In genomic region chr11:68257477-68258362, GRCh38 we compare ENCODE assay signal across 8 cellular contexts. TPM values are rescaled to one million over a fixed set of nuclear protein-coding genes. Genes with fewer than 3 reads are reported as not detected.
DNase-seq lines count a peak whose midpoint lies in the region; ATAC-seq and TF ChIP-seq lines count a peak whose summit lies in the region.

No MANE protein-coding gene starts in this region.

- H3K36me3 ChIP-seq in mammary epithelial cell (ENCODE audit: insufficient read depth, low read length): peaks cover 5% of the 10 kb centered on the region

- no peaks in the 10 kb centered on the region for H3K9me3 ChIP-seq in mammary epithelial cell (replicated peaks; ENCODE audit: insufficient read depth, low read length)

- dilution Hi-C loops in mammary epithelial cell (cut with HindIII; ENCODE audit: low sequenced_read_pairs): no loop called here

- peaks cover 21% of the 10 kb centered on the region for H3K36me3 Mint-ChIP-seq in WTC11

- H4K20me1 ChIP-seq in mammary epithelial cell (ENCODE audit: insufficient read depth, low read length): no peaks in the 10 kb centered on the region

- H3K4me3 Mint-ChIP-seq in WTC11: no peak overlapping the region

- peak overlapping the region; percentile 81 for H2AFZ ChIP-seq in mammary epithelial cell (ENCODE audit: low read depth, low read length)

- peak; percentile 85 for TF ChIP-seq CTCF in AG04449 (IDR thresholded peaks at IDR 0.05; ENCODE audit: insufficient read depth, low read length, missing control alignments)
- TF ChIP-seq CTCF in WTC11 (IDR thresholded peaks at IDR 0.05): peak; percentile 79
- peak; percentile 65 to 83 for TF ChIP-seq CTCF in mammary epithelial cell (conservative IDR thresholded peaks at IDR 0.05 in 1 of 2, IDR thresholded peaks at IDR 0.05 in 1 of 2; ENCODE audit: extremely low read depth in 1 of 2, insufficient read depth in 1 of 2, low read depth in 1 of 2, low read length in 2 of 2)

- H3K4me1 Mint-ChIP-seq in WTC11: peaks cover 12% of the 10 kb centered on the region

- POLR2A ChIA-PET in AG04449 (lab: Yijun Ruan, JAX): interaction anchor here (0.6 to 4.6 kb wide), 8 partner anchors 13 to 202 kb away, joined by 3 to 39 read pairs (median 4); partner anchors contain the start of gene C11orf24
- POLR2A ChIA-PET in WTC11 (lab: Charles Lee): interaction anchor here (0.7 to 1.2 kb wide), 3 partner anchors 8 to 40 kb away, joined by 3 read pairs; partner anchors contain the start of gene C11orf24

- in situ Hi-C loops in mammary epithelial cell (cut with MboI; ENCODE audit: low sequenced_read_pairs in 2 of 2): loop anchor here (5.0 to 10.0 kb wide), 3 partner anchors 40 to 127 kb away; no protein-coding TSS in a partner anchor

- WGBS in mammary epithelial cell (ENCODE audit: low coverage, missing lambda C conversion rate): 33% methylated on average over 21 of the region's 22 CpGs

- peaks cover 9% of the 10 kb centered on the region for H3K27me3 Mint-ChIP-seq in WTC11 (ENCODE audit: low read depth)

- peak; percentile 59 for DNase-seq in AG04449 (ENCODE audit: low read depth, low spot score)
- DNase-seq in NCI-H2196 treated with DMSO at 0.1 percent for 48 hours (lab: John Stamatoyannopoulos, UW; ENCODE audit: unreplicated experiment): peak; percentile 89
- peak; percentile 99 for DNase-seq in WTC11 (ENCODE audit: low spot score)
- DNase-seq in mammary epithelial cell: peak; percentile 75
- peak; percentile 85 for DNase-seq in iris pigment epithelial cell (ENCODE audit: low read depth)
- DNase-seq in stimulated activated CD4-positive, alpha-beta T cell treated with anti-CD3 and anti-CD28 coated beads, Interleukin-12 subunit alpha, Interleukin-12 subunit beta, amount 100 ng/mL, for 24 hours (ENCODE audit: low read depth in 2 of 2): peak; percentile 83 to 97

- H3K79me2 ChIP-seq in mammary epithelial cell (ENCODE audit: insufficient read depth, low read length): no peaks in the 10 kb centered on the region

- H3K4me3 ChIP-seq in AG04449 (ENCODE audit: low read depth, low read length) (no peak overlapping the region), mammary epithelial cell (replicated peaks in 1 of 3; ENCODE audit: insufficient read depth in 1 of 3, low read depth in 2 of 3, low read length in 3 of 3) (no peak overlapping the region)

- H3K27ac ChIP-seq in mammary epithelial cell (ENCODE audit: insufficient read depth, low read depth, low read length): no peak overlapping the region

- intact Hi-C loops in mammary epithelial cell (cut with micrococcal nuclease): loop anchor here (1.0 kb wide), 3 partner anchors 40 to 190 kb away; no protein-coding TSS in a partner anchor

- H3K27me3 ChIP-seq in mammary epithelial cell (ENCODE audit: insufficient read depth, low read length): no peaks in the 10 kb centered on the region

- CTCF ChIA-PET in AG04449 (lab: Yijun Ruan, JAX): interaction anchor here (0.7 to 6.3 kb wide), 50 partner anchors 10 to 235 kb away, joined by 3 to 150 read pairs (median 5); partner anchors contain the start of gene C11orf24
- CTCF ChIA-PET in WTC11 (lab: Charles Lee): interaction anchor here (0.6 to 4.6 kb wide), 36 partner anchors 8 to 261 kb away, joined by 3 to 111 read pairs (median 4); partner anchors contain the start of gene C11orf24
- CTCF ChIA-PET in mammary epithelial cell (lab: Charles Lee; ENCODE audit: low non-redundant PET): interaction anchor here (0.6 to 0.7 kb wide), 2 partner anchors 14 to 40 kb away, joined by 3 read pairs; partner anchors contain the start of gene C11orf24

- H3K27ac Mint-ChIP-seq in WTC11: no peak overlapping the region

- H3K4me1 ChIP-seq in mammary epithelial cell (ENCODE audit: insufficient read depth, low read length): peaks cover 4% of the 10 kb centered on the region

- ATAC-seq in GM21447 (IDR thresholded peaks at IDR 0.05; ENCODE audit: unreplicated experiment) (peak; percentile 53), WTC11 (peak; percentile 92), GM19397 (IDR thresholded peaks at IDR 0.05; ENCODE audit: unreplicated experiment) (no peak)

- BruUV-seq in mammary epithelial cell (replicated peaks; lab: Mats Ljungman, UMichigan): no TSS peak

- H3K9me3 Mint-ChIP-seq in WTC11: no peaks in the 10 kb centered on the region

- H3K4me2 ChIP-seq in mammary epithelial cell (ENCODE audit: insufficient read depth, low read depth, low read length): peak overlapping the region; percentile 59

- H3K9ac ChIP-seq in mammary epithelial cell (ENCODE audit: insufficient read depth, low read length): no peak overlapping the region

TF ChIP-seq in WTC11, 78 proteins besides CTCF, POLR2A, EP300 and RAD21 (continues in another document):
- TF ChIP-seq E2F5 (CRISPR knock-in tag; IDR thresholded peaks at IDR 0.05) (0 out of 2 replicates have a peak, but pooled peaks have one; percentile 26), ZNF671 (CRISPR knock-in tag; IDR thresholded peaks at IDR 0.05) (no peak), IRF1 (CRISPR knock-in tag; IDR thresholded peaks at IDR 0.05) (0 out of 2 replicates have a peak, but pooled peaks have one; percentile 27), ZNF281 (CRISPR knock-in tag; IDR thresholded peaks at IDR 0.05) (0 out of 2 replicates have a peak, but pooled peaks have one; percentile 50), NFATC4 (CRISPR knock-in tag; IDR thresholded peaks at IDR 0.05) (0 out of 2 replicates have a peak, but pooled peaks have one; percentile 17), NFE2L1 (CRISPR knock-in tag; IDR thresholded peaks at IDR 0.05) (0 out of 2 replicates have a peak, but pooled peaks have one; percentile 46), MAX (CRISPR knock-in tag; IDR thresholded peaks at IDR 0.05) (peak; percentile 98)

RNA-seq across cellular contexts. Expression of gene C11orf24, which starts 14.1 kb away (rescaled TPM):
- total RNA-seq in WTC11 (2021) (41.8 to 53.7 TPM (median 43.8 TPM) in 3 replicates), mammary epithelial cell (10 to 100 TPM; 30.2 to 64.3 TPM)
- polyA plus RNA-seq in mammary epithelial cell: 46.5 TPM
- 47.1 TPM for polyA minus RNA-seq in mammary epithelial cell

RNA-seq across cellular contexts. Expression of gene KMT5B, which starts 44.6 kb away (rescaled TPM):
- total RNA-seq in WTC11 (2021) (39.3 to 43.8 TPM (median 39.8 TPM) in 3 replicates), mammary epithelial cell (10 to 100 TPM; 23.0 to 29.7 TPM)
- 6.4 TPM for polyA plus RNA-seq in mammary epithelial cell
- 5.3 TPM for polyA minus RNA-seq in mammary epithelial cell

RNA-seq across cellular contexts. Expression of gene LRP5, which starts 54.7 kb away (rescaled TPM):
- total RNA-seq in WTC11 (2021): 41.6 to 48.8 TPM (median 41.9 TPM) in 3 replicates
- 10 to 100 TPM; 32.6 to 41.7 TPM for total RNA-seq in mammary epithelial cell
- 13.5 TPM for polyA plus RNA-seq in mammary epithelial cell
- polyA minus RNA-seq in mammary epithelial cell: 19.7 TPM
